8 cellular contexts compared by ENCODE assay signal in the genomic region with DNA sequence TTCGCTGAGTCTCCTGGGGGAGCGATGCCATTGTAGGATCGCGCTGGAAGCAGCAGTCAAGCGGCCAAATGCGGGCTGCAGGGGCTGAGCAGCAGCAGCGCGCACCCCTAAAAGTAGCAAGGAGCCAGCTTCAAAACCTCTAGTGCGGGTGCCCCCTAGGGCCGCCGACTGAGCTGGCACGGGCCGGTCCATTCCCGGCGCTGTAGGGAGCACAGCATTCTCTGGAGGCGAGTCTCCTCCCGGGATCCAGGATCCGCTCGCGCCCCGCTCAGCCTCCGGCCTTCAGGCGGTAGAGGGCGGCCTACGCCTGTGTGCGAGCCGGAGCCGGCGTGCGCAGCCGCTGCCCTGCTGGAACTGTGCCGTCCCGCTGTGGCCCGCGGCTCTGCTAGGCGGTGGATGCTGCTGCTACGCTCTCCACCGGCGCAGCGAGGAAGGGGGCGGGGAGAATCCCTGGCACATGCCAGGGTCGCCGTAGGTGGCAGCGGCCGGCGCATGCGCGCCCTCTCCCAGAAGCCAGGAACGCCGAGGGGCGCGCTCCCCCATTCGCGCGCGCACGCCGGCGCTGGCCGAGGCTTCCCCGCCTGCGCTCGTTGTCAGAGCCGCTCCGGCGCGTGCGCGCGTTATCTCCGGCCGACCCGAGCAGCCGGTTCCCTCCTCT. TPM values are rescaled to one million over a fixed set of nuclear protein-coding genes. Genes with fewer than 3 reads are reported as not detected.
DNase-seq lines count a peak whose midpoint lies in the region; ATAC-seq and TF ChIP-seq lines count a peak whose summit lies in the region.

Gene FUT8 (plus strand): TSS at position 542 of the 658 bp plus-strand sequence. CDS start 148,834 bp downstream, outside the sequence.

- H3K36me3 ChIP-seq in hepatocyte (replicated peaks; ENCODE audit: insufficient read depth, low read depth): no peaks in the 10 kb centered on the region

- peaks cover 37% of the 10 kb centered on the region for H3K79me2 ChIP-seq in hepatocyte

- H2AFZ ChIP-seq in hepatocyte: peak within 1 kb of the TSS; percentile 67

- peak within 1 kb of the TSS; percentile 79 for H3K4me2 ChIP-seq in hepatocyte

- H3K27ac ChIP-seq in 22Rv1 (peak within 1 kb of the TSS; percentile 90), hepatocyte (peak within 1 kb of the TSS; percentile 95)

- no peaks in the 10 kb centered on the region for H3K9me3 ChIP-seq in hepatocyte (ENCODE audit: low read depth)

- peak; percentile 96 to 98 for DNase-seq in NCI-H2081 (lab: John Stamatoyannopoulos, UW)
- DNase-seq in T1000 (lab: John Stamatoyannopoulos, UW): peak; percentile 95
- peak; percentile 99 for DNase-seq in astrocyte of the hippocampus (ENCODE audit: low read depth, low spot score)
- DNase-seq in hepatocyte (ENCODE audit: low spot score): peak; percentile 97
- peak; percentile 97 for DNase-seq in retina

- no peaks in the 10 kb centered on the region for H3K4me1 ChIP-seq in hepatocyte (ENCODE audit: insufficient read depth)

- peak within 1 kb of the TSS; percentile 67 for H3K4me3 ChIP-seq in hepatocyte

- TF ChIP-seq CTCF in 22Rv1 (IDR thresholded peaks at IDR 0.05) (peak; percentile 84), hepatocyte (IDR thresholded peaks at IDR 0.05; ENCODE audit: poor library complexity) (peak; percentile 67)

- H3K27me3 ChIP-seq in hepatocyte: no peaks in the 10 kb centered on the region

- WGBS in hepatocyte (ENCODE audit: low lambda C conversion rate, missing lambda C conversion rate): under 1% methylated on average over 53 of the region's 74 CpGs

- peak; percentile 69 for ATAC-seq in GM18517 (IDR thresholded peaks at IDR 0.05; ENCODE audit: unreplicated experiment)
- ATAC-seq in HG03039 (IDR thresholded peaks at IDR 0.05; ENCODE audit: unreplicated experiment): peak; percentile 75

- H4K20me1 ChIP-seq in hepatocyte (ENCODE audit: insufficient read depth, poor library complexity, severe bottlenecking): no peaks in the 10 kb centered on the region

- no peaks in the 10 kb centered on the region for H3K9me2 ChIP-seq in hepatocyte (replicated peaks; ENCODE audit: insufficient read depth)

RNA-seq across cellular contexts. Expression of gene FUT8, which starts in this region (rescaled TPM):
- 62.2 and 67.5 TPM in 2 replicates for total RNA-seq in hepatocyte
- 24.4 and 26.6 TPM in 2 replicates for polyA plus RNA-seq in hepatocyte

Comparison
In these comparisons a context has a peak if more than half of its experiments do, and no peak if none do; other contexts are left out.
1. Peak in every context shown above with its lines: DNase-seq, ATAC-seq, H3K4me3 ChIP-seq and H3K27ac ChIP-seq.